Comparison of ENCODE assay signal across 9 cellular contexts in the genomic region with DNA sequence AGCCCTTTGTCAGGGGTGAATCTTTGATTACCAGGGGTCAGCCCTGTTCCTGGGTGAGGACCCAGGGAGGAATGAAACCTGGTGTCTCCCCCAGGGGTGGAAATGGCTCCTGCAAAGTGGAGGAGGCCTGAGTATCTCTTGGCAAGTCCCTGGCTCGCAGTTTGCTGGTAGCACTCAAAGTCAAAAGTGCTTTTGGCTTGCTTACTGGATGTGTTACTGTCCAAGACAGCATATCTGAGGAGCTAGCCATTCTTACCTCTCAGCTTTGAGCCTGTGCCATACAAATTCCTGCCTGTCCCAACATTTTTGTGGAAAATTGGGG. TPM values are rescaled to one million over a fixed set of nuclear protein-coding genes. Genes with fewer than 3 reads are reported as not detected.
DNase-seq lines count a peak whose midpoint lies in the region; ATAC-seq and TF ChIP-seq lines count a peak whose summit lies in the region.
"Had no signal": no experiment of that assay in that cellular context is flagged by ENCODE, and none has a peak within 500 bp of the region (broad histone marks: within the 10 kb centered on the region; RNA-seq: fewer than 3 reads in every experiment).

No MANE protein-coding gene starts in this region.

- ATAC-seq in memory B cell (ENCODE audit: low read depth): no peak

- H3K4me3 Mint-ChIP-seq in activated CD4-positive, alpha-beta T cell treated with anti-CD3 and anti-CD28 coated beads, Interleukin-2, amount 10 ng/mL, durations not matched to agents 24 days and 14 days: peak overlapping the region; percentile 79
- H3K4me3 Mint-ChIP-seq in MCF 10A (ENCODE audit: unreplicated experiment) (peak overlapping the region; percentile 67), memory B cell (peak overlapping the region; percentile 43)

- H3K27me3 ChIP-seq in tibial artery: no peaks in the 10 kb centered on the region
- H3K27me3 ChIP-seq: dorsolateral prefrontal cortex had no signal

- no peaks in the 10 kb centered on the region for H3K36me3 Mint-ChIP-seq in activated CD4-positive, alpha-beta T cell treated with anti-CD3 and anti-CD28 coated beads, Interleukin-2, amount 10 ng/mL, durations not matched to agents 24 days and 14 days (ENCODE audit: low read depth)
- H3K36me3 Mint-ChIP-seq in MCF 10A (ENCODE audit: insufficient read depth, unreplicated experiment) (no peaks in the 10 kb centered on the region), memory B cell (no peaks in the 10 kb centered on the region)

- peaks cover 0 to 5% (median 0%) of the 10 kb centered on the region in 3 donors for H3K9me3 ChIP-seq in tibial artery

- intact Hi-C loops in activated CD4-positive, alpha-beta T cell treated with anti-CD3 and anti-CD28 coated beads, Interleukin-2, amount 10 ng/mL, durations not matched to agents 24 days and 14 days (cut with micrococcal nuclease): no loop called here
- intact Hi-C loops in MCF 10A (cut with micrococcal nuclease) (no loop called here), tibial artery (cut with DNase I; ENCODE audit: low total_unique reads) (loop anchor here (10.0 kb wide), 1 partner anchor 49 kb away; no protein-coding TSS in a partner anchor)

- POLR2A ChIA-PET in MCF 10A (lab: Yijun Ruan, JAX): interaction anchor here (0.5 to 0.7 kb wide), 2 partner anchors 10 to 184 kb away, joined by 3 read pairs; no protein-coding TSS in a partner anchor

- H3K9me3 Mint-ChIP-seq in activated CD4-positive, alpha-beta T cell treated with anti-CD3 and anti-CD28 coated beads, Interleukin-2, amount 10 ng/mL, durations not matched to agents 24 days and 14 days: peaks cover 8% of the 10 kb centered on the region
- H3K9me3 Mint-ChIP-seq in MCF 10A (ENCODE audit: unreplicated experiment): peaks cover 11% of the 10 kb centered on the region
- peaks cover 2% of the 10 kb centered on the region for H3K9me3 Mint-ChIP-seq in memory B cell

- H3K27ac ChIP-seq in tibial artery: peak overlapping the region; percentile 39 to 50

- no TSS peak for BruUV-seq in MCF 10A (replicated peaks; lab: Mats Ljungman, UMichigan)

- peaks cover 0 to 3% (median 0%) of the 10 kb centered on the region in 3 donors for H3K36me3 ChIP-seq in tibial artery

- peak overlapping the region; percentile 43 to 47 for H3K4me3 ChIP-seq in tibial artery

- peak; percentile 61 for DNase-seq in activated CD4-positive, alpha-beta T cell treated with anti-CD3 and anti-CD28 coated beads, Interleukin-2, amount 10 ng/mL, durations not matched to agents 24 days and 14 days
- DNase-seq in activated CD4-positive, alpha-beta T cell treated with anti-CD3 and anti-CD28 coated beads for 1 hour: no peak
- DNase-seq in MCF 10A (ENCODE audit: unreplicated experiment) (no peak), memory B cell (ENCODE audit: low spot score in 2 of 2) (no peak), tibial artery (no peak), NCI-H187 treated with DMSO at 0.1 percent for 48 hours (lab: John Stamatoyannopoulos, UW) (no peak), NCI-H82 (lab: John Stamatoyannopoulos, UW) (no peak), NCI-H345 (lab: John Stamatoyannopoulos, UW) (no peak)
- DNase-seq: dorsolateral prefrontal cortex had no signal

- H3K4me1 ChIP-seq in tibial artery: peaks cover 0 to 48% (median 34%) of the 10 kb centered on the region in 4 donors

- H3K4me1 Mint-ChIP-seq in activated CD4-positive, alpha-beta T cell treated with anti-CD3 and anti-CD28 coated beads, Interleukin-2, amount 10 ng/mL, durations not matched to agents 24 days and 14 days: peaks cover 11% of the 10 kb centered on the region
- peaks cover 6% of the 10 kb centered on the region for H3K4me1 Mint-ChIP-seq in MCF 10A (ENCODE audit: insufficient read depth, unreplicated experiment)
- peaks cover 9% of the 10 kb centered on the region for H3K4me1 Mint-ChIP-seq in memory B cell

- H3K27me3 Mint-ChIP-seq in activated CD4-positive, alpha-beta T cell treated with anti-CD3 and anti-CD28 coated beads, Interleukin-2, amount 10 ng/mL, durations not matched to agents 24 days and 14 days: peaks cover 4% of the 10 kb centered on the region
- H3K27me3 Mint-ChIP-seq in MCF 10A (ENCODE audit: insufficient read depth, unreplicated experiment): no peaks in the 10 kb centered on the region
- peaks cover 3% of the 10 kb centered on the region for H3K27me3 Mint-ChIP-seq in memory B cell

- peak overlapping the region; percentile 49 for H3K27ac Mint-ChIP-seq in activated CD4-positive, alpha-beta T cell treated with anti-CD3 and anti-CD28 coated beads, Interleukin-2, amount 10 ng/mL, durations not matched to agents 24 days and 14 days
- H3K27ac Mint-ChIP-seq in MCF 10A (ENCODE audit: low read depth, unreplicated experiment) (peak overlapping the region; percentile 75), memory B cell (no peak overlapping the region)

- TF ChIP-seq CTCF in MCF 10A (IDR thresholded peaks at IDR 0.05; ENCODE audit: unreplicated experiment) (no peak), tibial artery (IDR thresholded peaks at IDR 0.05) (no peak)

- CTCF ChIA-PET in MCF 10A (lab: Yijun Ruan, JAX): interaction anchor here (0.7 to 1.0 kb wide), 2 partner anchors 8 to 204 kb away, joined by 3 to 5 read pairs; no protein-coding TSS in a partner anchor

RNA-seq across cellular contexts. Expression of gene ZNF618, which starts 9.9 kb away (rescaled TPM):
- total RNA-seq in activated CD4-positive, alpha-beta T cell treated with anti-CD3 and anti-CD28 coated beads, Interleukin-2, amount 10 ng/mL, durations not matched to agents 24 days and 14 days: 0.14 and 0.19 TPM in 2 replicates
- 4.8 and 6.6 TPM in 2 replicates for total RNA-seq in MCF 10A (2022)
